In the genomic region with DNA sequence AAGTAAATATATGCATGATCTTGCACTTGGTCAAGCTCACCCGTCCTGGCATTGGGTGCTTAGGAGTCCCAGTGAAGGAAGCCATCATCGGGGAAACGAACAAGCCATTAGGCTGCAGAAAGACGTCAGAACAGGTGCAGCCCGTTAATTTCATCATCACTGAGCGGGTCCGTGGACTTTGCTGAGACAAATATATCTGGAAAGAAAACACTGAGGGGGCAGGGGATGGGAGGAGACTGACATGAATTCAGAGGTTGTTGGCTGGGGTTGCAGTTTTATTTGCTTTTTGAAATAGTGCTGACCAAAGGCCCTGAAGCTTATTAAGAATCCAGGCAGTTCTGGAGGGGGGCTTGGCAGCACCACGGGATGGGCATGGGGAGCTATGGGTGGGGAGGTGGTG, we compare ENCODE assay signal across 18 cellular contexts.
DNase-seq lines count a peak whose midpoint lies in the region; ATAC-seq, FAIRE-seq and TF ChIP-seq lines count a peak whose summit lies in the region.
"Had no signal": no experiment of that assay in that cellular context is flagged by ENCODE, and none has a peak within 500 bp of the region (broad histone marks: within the 10 kb centered on the region; RNA-seq: fewer than 3 reads in every experiment).

No MANE protein-coding gene starts in this region.

- no peak for TF ChIP-seq POLR2A in HepG2 (IDR thresholded peaks at IDR 0.05; ENCODE audit: insufficient read depth in 1 of 2, low read depth in 2 of 2, low read length in 2 of 2)

- H3K36me3 Mint-ChIP-seq in glutamatergic neuron (ENCODE audit: unreplicated experiment) (no peaks in the 10 kb centered on the region), type B pancreatic cell (no peaks in the 10 kb centered on the region)
- H3K36me3 Mint-ChIP-seq: CD4-positive, alpha-beta memory T cell had no signal

- H3K4me3 ChIP-seq in BLaER1 treated with 17β-estradiol and CSF1 and Interleukin-3, amounts not matched to agents 10 nM and 100 nM: no peak overlapping the region
- H3K4me3 ChIP-seq in HepG2 (replicated peaks in 1 of 3; ENCODE audit: insufficient read depth in 1 of 3, low read depth in 2 of 3, low read length in 3 of 3): no peak overlapping the region
- H3K4me3 ChIP-seq: HAP-1 had no signal

- peaks cover 0 to 18% (median 9%) of the 10 kb centered on the region in 10 experiments; a peak in 5 of 20 replicates for H3K4me1 ChIP-seq in BLaER1 treated with 17β-estradiol and CSF1 and Interleukin-3, amounts not matched to agents 10 nM and 100 nM
- peaks cover 10% of the 10 kb centered on the region for H3K4me1 ChIP-seq in HepG2 (ENCODE audit: insufficient read depth, low read length)
- H3K4me1 ChIP-seq: HAP-1 had no signal

- TF ChIP-seq CTCF in glutamatergic neuron (IDR thresholded peaks at IDR 0.05; ENCODE audit: partially characterized antibody, unreplicated experiment) (no peak), HepG2 (CRISPR knock-in tag; IDR thresholded peaks at IDR 0.05) (no peak), type B pancreatic cell (conservative IDR thresholded peaks at IDR 0.05) (no peak)

- ATAC-seq in HepG2 (no peak; the same call in 2 of the 3 replicates), HG02798 (IDR thresholded peaks at IDR 0.05; ENCODE audit: poor library complexity, unreplicated experiment) (no peak), HG02852 (IDR thresholded peaks at IDR 0.05; ENCODE audit: unreplicated experiment) (no peak)

- no TSS peak for BruUV-seq in HepG2 (replicated peaks; lab: Mats Ljungman, UMichigan)

- H3K27ac ChIP-seq in BLaER1 treated with 17β-estradiol and CSF1 and Interleukin-3, amounts not matched to agents 10 nM and 100 nM: no peak overlapping the region
- no peak overlapping the region for H3K27ac ChIP-seq in HepG2 (ENCODE audit: extremely low read length, insufficient read depth, low read length)

- POLR2A ChIA-PET in HepG2 (lab: Yijun Ruan, JAX): no interaction called here

- H3K79me2 ChIP-seq in HepG2 (ENCODE audit: insufficient read depth, low read length): no peaks in the 10 kb centered on the region

- H3K4me2 ChIP-seq in BLaER1 treated with 17β-estradiol and CSF1 and Interleukin-3, amounts not matched to agents 10 nM and 100 nM: peak overlapping the region in 6 of 11 experiments; percentile 8 to 49 (median 28); a peak in 6 of 22 replicates
- no peak overlapping the region; the same call in 1 of the 2 replicates for H3K4me2 ChIP-seq in HepG2 (ENCODE audit: low read depth, low read length)

- no peak overlapping the region for H3K9ac ChIP-seq in BLaER1 treated with 17β-estradiol and CSF1 and Interleukin-3, amounts not matched to agents 10 nM and 100 nM
- H3K9ac ChIP-seq in HepG2 (ENCODE audit: insufficient read depth, low read depth, low read length): no peak overlapping the region

- H3K9me3 Mint-ChIP-seq in glutamatergic neuron (ENCODE audit: unreplicated experiment) (peaks cover 14% of the 10 kb centered on the region), type B pancreatic cell (no peaks in the 10 kb centered on the region)
- H3K9me3 Mint-ChIP-seq: CD4-positive, alpha-beta memory T cell had no signal

- H3K4me3 Mint-ChIP-seq in glutamatergic neuron (ENCODE audit: unreplicated experiment): peak overlapping the region; percentile 8
- no peak overlapping the region for H3K4me3 Mint-ChIP-seq in type B pancreatic cell
- H3K4me3 Mint-ChIP-seq: B cell; CD4-positive, alpha-beta memory T cell had no signal

- H3K9me3 ChIP-seq in BLaER1 treated with 17β-estradiol and CSF1 and Interleukin-3, amounts not matched to agents 10 nM and 100 nM (replicated peaks in 1 of 11): no peaks in the 10 kb centered on the region
- H3K9me3 ChIP-seq in HepG2 (ENCODE audit: low read length): no peaks in the 10 kb centered on the region
- H3K9me3 ChIP-seq: HAP-1 had no signal

- 1% methylated on average over 8 of the region's 8 CpGs for WGBS in HepG2 (ENCODE audit: low lambda C conversion rate)

- in situ Hi-C loops in HepG2 (cut with HindIII; ENCODE audit: extremely low pct_ligation_motif_present, low pct_unique_long_range_greater_than_20kb): no loop called here

- H3K27me3 Mint-ChIP-seq in glutamatergic neuron (ENCODE audit: unreplicated experiment) (peaks cover 12% of the 10 kb centered on the region), type B pancreatic cell (peaks cover 46% of the 10 kb centered on the region)

- intact Hi-C loops in HepG2 (cut with micrococcal nuclease; ENCODE audit: unreplicated experiment): no loop called here

- FAIRE-seq in HepG2 (lab: Jason Lieb, UNC): no peak
- FAIRE-seq: G401.6, GM12892, H54 had no signal

- DNase-seq in glutamatergic neuron (no peak), HepG2 (ENCODE audit: low spot score) (peak; percentile 17), type B pancreatic cell (ENCODE audit: extremely low spot score, unreplicated experiment) (no peak), anterior cingulate cortex (lab: John Stamatoyannopoulos, UW) (no peak)
- DNase-seq: C1 segment of cervical spinal cord; Calu3; CD4-positive, alpha-beta memory T cell; COR-L47; DMS153; GOT3 had no signal

- CTCF ChIA-PET in HepG2 (lab: Yijun Ruan, JAX; ENCODE audit: low intra/inter-chr PET ratio, low total read pairs): no interaction called here

- H3K4me1 Mint-ChIP-seq in glutamatergic neuron (ENCODE audit: low read depth, unreplicated experiment) (peaks cover 22% of the 10 kb centered on the region), type B pancreatic cell (ENCODE audit: unreplicated experiment) (peaks cover 8% of the 10 kb centered on the region)
- H3K4me1 Mint-ChIP-seq: B cell; CD4-positive, alpha-beta memory T cell had no signal

- TF ChIP-seq EP300 in HepG2 (IDR thresholded peaks at IDR 0.05; ENCODE audit: low read depth in 2 of 2, low read length in 2 of 2) (no peak), HepG2 (CRISPR knock-in tag; IDR thresholded peaks at IDR 0.05; ENCODE audit: borderline replicate concordance) (no peak)

- no peak overlapping the region for H2AFZ ChIP-seq in HepG2 (ENCODE audit: low read length)

- H3K36me3 ChIP-seq in BLaER1 treated with 17β-estradiol and CSF1 and Interleukin-3, amounts not matched to agents 10 nM and 100 nM: no peaks in the 10 kb centered on the region
- no peaks in the 10 kb centered on the region for H3K36me3 ChIP-seq in HepG2 (replicated peaks in 1 of 2; ENCODE audit: control insufficient read depth in 1 of 2, insufficient read depth in 2 of 2, low read length in 2 of 2)
- H3K36me3 ChIP-seq: HAP-1 had no signal

- no peak overlapping the region for H3K27ac Mint-ChIP-seq in glutamatergic neuron (ENCODE audit: unreplicated experiment)
- H3K27ac Mint-ChIP-seq in type B pancreatic cell: peak overlapping the region; percentile 37
- H3K27ac Mint-ChIP-seq: B cell; CD4-positive, alpha-beta memory T cell had no signal

- H3K27me3 ChIP-seq in BLaER1 treated with 17β-estradiol and CSF1 and Interleukin-3, amounts not matched to agents 10 nM and 100 nM: peaks cover 0 to 4% (median 0%) of the 10 kb centered on the region in 11 experiments; a peak in 1 of 22 replicates
- H3K27me3 ChIP-seq in HepG2 (ENCODE audit: control insufficient read depth in 1 of 2, insufficient read depth in 2 of 2, low read length in 2 of 2): peaks cover 8 to 82% of the 10 kb centered on the region in 2 experiments; a peak in 4 of 5 replicates

- TF ChIP-seq RAD21 in HepG2 (CRISPR knock-in tag; IDR thresholded peaks at IDR 0.05): no peak

- H4K20me1 ChIP-seq in BLaER1 treated with 17β-estradiol and CSF1 and Interleukin-3, amounts not matched to agents 10 nM and 100 nM: peaks cover 0 to 29% (median 0%) of the 10 kb centered on the region in 11 experiments; a peak in 7 of 22 replicates
- H4K20me1 ChIP-seq in HepG2 (ENCODE audit: insufficient read depth, low read length): peaks cover 5% of the 10 kb centered on the region; the same call in 1 of the 2 replicates

TF ChIP-seq in HepG2, 621 proteins besides CTCF, POLR2A, EP300 and RAD21:
- TF ChIP-seq ZNF431 (CRISPR knock-in tag; IDR thresholded peaks at IDR 0.05; ENCODE audit: borderline replicate concordance, low read depth): no peak
- TF ChIP-seq SRSF1 (optimal IDR thresholded peaks at IDR 0.05; ENCODE audit: low read depth, low read length): no peak
- no peak for TF ChIP-seq ZNF713 (CRISPR knock-in tag; IDR thresholded peaks at IDR 0.05)
- no peak for TF ChIP-seq ZNF543 (CRISPR knock-in tag; IDR thresholded peaks at IDR 0.05)
- no peak for TF ChIP-seq ZNF841 (CRISPR knock-in tag; IDR thresholded peaks at IDR 0.05; ENCODE audit: borderline replicate concordance)
TF ChIP-seq in HepG2: peak in this region for 0.
